ENCODE assay signal across 18 cellular contexts in genomic region chr1:198244772-198245171, GRCh38.
DNase-seq lines count a peak whose midpoint lies in the region; ATAC-seq and TF ChIP-seq lines count a peak whose summit lies in the region.
"Had no signal": no experiment of that assay in that cellular context is flagged by ENCODE, and none has a peak within 500 bp of the region (broad histone marks: within the 10 kb centered on the region; RNA-seq: fewer than 3 reads in every experiment).

No MANE protein-coding gene starts in this region.

- no peak overlapping the region for H3K9ac ChIP-seq in endodermal cell (ENCODE audit: extremely low read depth, low read length, poor library complexity, severe bottlenecking)

- H3K4me1 Mint-ChIP-seq in CD4-positive, CD25-positive, alpha-beta regulatory T cell = peaks cover 24 to 62% (median 47%) of the 10 kb centered on the region in 4 donors
- H3K4me1 Mint-ChIP-seq in GM23338 (peaks cover 22% of the 10 kb centered on the region), endodermal cell (peaks cover 35% of the 10 kb centered on the region)

- H3K27ac Mint-ChIP-seq in CD4-positive, CD25-positive, alpha-beta regulatory T cell = peak overlapping the region in 2 of 3 donors; percentile 15 to 21
- H3K27ac Mint-ChIP-seq in GM23338 (peak overlapping the region; percentile 29; the same call in 1 of the 2 replicates), endodermal cell (peak overlapping the region; percentile 59)
- H3K27ac Mint-ChIP-seq: CD8-positive, alpha-beta T cell had no signal

- H2AFZ ChIP-seq in GM23338 = no peak overlapping the region

- H3K9me3 ChIP-seq in cardiac muscle cell (ENCODE audit: low read depth) (no peaks in the 10 kb centered on the region), right atrium auricular region (no peaks in the 10 kb centered on the region), endodermal cell (ENCODE audit: control insufficient read depth, low read length) (no peaks in the 10 kb centered on the region)
- no peaks in the 10 kb centered on the region for H3K9me3 ChIP-seq in CD4-positive, CD25-positive, alpha-beta regulatory T cell (ENCODE audit: control insufficient read depth in 2 of 2, low read length in 2 of 2)
- H3K9me3 ChIP-seq: A549, Caco-2, HAP-1 had no signal

- peaks cover 6% of the 10 kb centered on the region; the same call in 1 of the 2 replicates for H4K20me1 ChIP-seq in GM23338 (replicated peaks; ENCODE audit: insufficient read depth)

- H3K27ac ChIP-seq in cardiac muscle cell (peak overlapping the region; percentile 76), right atrium auricular region (peak overlapping the region in 1 of 2 donors; percentile 65), GM23338 (ENCODE audit: low read depth) (no peak overlapping the region), endodermal cell (ENCODE audit: low read depth, low read length) (no peak overlapping the region)
- H3K27ac ChIP-seq in CD4-positive, CD25-positive, alpha-beta regulatory T cell (ENCODE audit: insufficient read depth, low read length, poor library complexity, severe bottlenecking) = no peak overlapping the region
- H3K27ac ChIP-seq: A549 had no signal

- H3K36me3 ChIP-seq in cardiac muscle cell = no peaks in the 10 kb centered on the region
- H3K36me3 ChIP-seq in right atrium auricular region = no peaks in the 10 kb centered on the region
- H3K36me3 ChIP-seq in CD4-positive, CD25-positive, alpha-beta regulatory T cell (ENCODE audit: control insufficient read depth, insufficient read depth, low read length) = peaks cover 8% of the 10 kb centered on the region
- H3K36me3 ChIP-seq in GM23338 (ENCODE audit: insufficient read depth) = no peaks in the 10 kb centered on the region
- H3K36me3 ChIP-seq in endodermal cell (ENCODE audit: control insufficient read depth, insufficient read depth, low read length) = no peaks in the 10 kb centered on the region
- H3K36me3 ChIP-seq: HAP-1 had no signal

- H3K79me2 ChIP-seq in GM23338 (replicated peaks; ENCODE audit: insufficient read depth) = peaks cover 4% of the 10 kb centered on the region; the same call in 1 of the 2 replicates

- no peaks in the 10 kb centered on the region for H3K27me3 ChIP-seq in cardiac muscle cell
- H3K27me3 ChIP-seq in right atrium auricular region = no peaks in the 10 kb centered on the region
- no peaks in the 10 kb centered on the region for H3K27me3 ChIP-seq in CD4-positive, CD25-positive, alpha-beta regulatory T cell (ENCODE audit: control insufficient read depth, insufficient read depth, low read length)
- no peaks in the 10 kb centered on the region for H3K27me3 ChIP-seq in GM23338 (ENCODE audit: insufficient read depth)
- no peaks in the 10 kb centered on the region for H3K27me3 ChIP-seq in endodermal cell (ENCODE audit: control insufficient read depth, insufficient read depth, low read length, poor library complexity, severe bottlenecking)

- H3K9me2 ChIP-seq in GM23338 (ENCODE audit: insufficient read depth) = no peaks in the 10 kb centered on the region

- no peak for DNase-seq in cardiac muscle cell (ENCODE audit: low read depth in 1 of 2, low spot score in 1 of 2)
- DNase-seq in right atrium auricular region (ENCODE audit: low spot score) = no peak
- no peak for DNase-seq in CD4-positive, CD25-positive, alpha-beta regulatory T cell
- no peak for DNase-seq in GM23338 (ENCODE audit: low spot score)
- no peak for DNase-seq in endodermal cell
- DNase-seq in NCI-H2107 treated with DMSO at 0.1 percent for 48 hours (lab: John Stamatoyannopoulos, UW; ENCODE audit: unreplicated experiment) = no peak
- DNase-seq: 8988T; ACHN; C1 segment of cervical spinal cord; Caco-2; CD8-positive, alpha-beta T cell; DMS 273 treated with DMSO at 0.1 percent for 48 hours; DMS79; GF-D8; GOT3 had no signal

- no peak overlapping the region for H3K4me3 Mint-ChIP-seq in CD4-positive, CD25-positive, alpha-beta regulatory T cell
- H3K4me3 Mint-ChIP-seq in GM23338 (no peak overlapping the region), endodermal cell (no peak overlapping the region)
- H3K4me3 Mint-ChIP-seq: CD8-positive, alpha-beta T cell had no signal

- no peaks in the 10 kb centered on the region for H3F3A ChIP-seq in GM23338 (replicated peaks; ENCODE audit: low read depth)

- H3K27me3 Mint-ChIP-seq in CD4-positive, CD25-positive, alpha-beta regulatory T cell = no peaks in the 10 kb centered on the region
- H3K27me3 Mint-ChIP-seq in GM23338 (ENCODE audit: insufficient read depth, low read depth, poor library complexity) (peaks cover 1% of the 10 kb centered on the region), endodermal cell (ENCODE audit: insufficient read depth) (no peaks in the 10 kb centered on the region)

- ATAC-seq in CD4-positive, CD25-positive, alpha-beta regulatory T cell (ENCODE audit: low read depth in 2 of 2) = no peak
- ATAC-seq in GM23338 (no peak), HG02870 (IDR thresholded peaks at IDR 0.05; ENCODE audit: unreplicated experiment) (no peak)
- ATAC-seq: A549; CD8-positive, alpha-beta T cell had no signal

- H3K4me3 ChIP-seq in cardiac muscle cell (no peak overlapping the region), right atrium auricular region (no peak overlapping the region), GM23338 (no peak overlapping the region), endodermal cell (ENCODE audit: low read length) (peak overlapping the region; percentile 19)
- no peak overlapping the region for H3K4me3 ChIP-seq in CD4-positive, CD25-positive, alpha-beta regulatory T cell (ENCODE audit: low read depth, low read length)
- H3K4me3 ChIP-seq: A549, HAP-1 had no signal

- peaks cover 0 to 2% (median 0%) of the 10 kb centered on the region in 7 donors for H3K9me3 Mint-ChIP-seq in CD4-positive, CD25-positive, alpha-beta regulatory T cell
- H3K9me3 Mint-ChIP-seq in GM23338 (peaks cover 3% of the 10 kb centered on the region; the same call in 2 of the 3 replicates), endodermal cell (peaks cover 4% of the 10 kb centered on the region)

- TF ChIP-seq CTCF in cardiac muscle cell (IDR thresholded peaks at IDR 0.05; ENCODE audit: low read depth, low read length) (no peak), right atrium auricular region (IDR thresholded peaks at IDR 0.05) (no peak), GM23338 (conservative IDR thresholded peaks at IDR 0.05; ENCODE audit: low read depth in 2 of 2) (no peak), endodermal cell (conservative IDR thresholded peaks at IDR 0.05) (no peak)

- H3K4me1 ChIP-seq in cardiac muscle cell (ENCODE audit: low read depth) (peaks cover 25% of the 10 kb centered on the region), right atrium auricular region (peaks cover 0 to 32% of the 10 kb centered on the region in 2 donors), GM23338 (ENCODE audit: insufficient read depth) (no peaks in the 10 kb centered on the region), endodermal cell (ENCODE audit: control insufficient read depth, insufficient read depth, low read length) (peaks cover 13% of the 10 kb centered on the region)
- peaks cover 1% of the 10 kb centered on the region for H3K4me1 ChIP-seq in CD4-positive, CD25-positive, alpha-beta regulatory T cell (ENCODE audit: control insufficient read depth, insufficient read depth, low read length, poor library complexity, severe bottlenecking)
- H3K4me1 ChIP-seq: A549, Caco-2, HAP-1 had no signal

- H3K36me3 Mint-ChIP-seq in CD4-positive, CD25-positive, alpha-beta regulatory T cell = peaks cover 21% of the 10 kb centered on the region
- no peaks in the 10 kb centered on the region; the same call in 2 of the 3 replicates for H3K36me3 Mint-ChIP-seq in GM23338 (ENCODE audit: low read depth)
- H3K36me3 Mint-ChIP-seq in endodermal cell (ENCODE audit: low read depth) = peaks cover 2% of the 10 kb centered on the region

- H3K4me2 ChIP-seq in GM23338 = no peak overlapping the region
- H3K4me2 ChIP-seq: A549 had no signal

TF ChIP-seq in GM23338, 12 proteins besides CTCF, POLR2A, EP300 and RAD21:
- no peak for TF ChIP-seq JUNB (IDR thresholded peaks at IDR 0.05; ENCODE audit: unreplicated experiment)
- TF ChIP-seq REST (IDR thresholded peaks at IDR 0.05; ENCODE audit: unreplicated experiment) = no peak
- no peak for TF ChIP-seq CREB1 (CRISPR knock-in tag; IDR thresholded peaks at IDR 0.05; ENCODE audit: low read depth)
- no peak for TF ChIP-seq EZH2 (IDR thresholded peaks at IDR 0.05; ENCODE audit: low read depth, unreplicated experiment)
- no peak for TF ChIP-seq EZH2phosphoT487 (IDR thresholded peaks at IDR 0.05; ENCODE audit: unreplicated experiment)
- TF ChIP-seq NANOG (IDR thresholded peaks at IDR 0.05; ENCODE audit: borderline replicate concordance) = no peak
- no peak for TF ChIP-seq ZNF331 (CRISPR knock-in tag; IDR thresholded peaks at IDR 0.05; ENCODE audit: low read depth)
